8 cellular contexts compared by ENCODE assay signal in the genomic region with DNA sequence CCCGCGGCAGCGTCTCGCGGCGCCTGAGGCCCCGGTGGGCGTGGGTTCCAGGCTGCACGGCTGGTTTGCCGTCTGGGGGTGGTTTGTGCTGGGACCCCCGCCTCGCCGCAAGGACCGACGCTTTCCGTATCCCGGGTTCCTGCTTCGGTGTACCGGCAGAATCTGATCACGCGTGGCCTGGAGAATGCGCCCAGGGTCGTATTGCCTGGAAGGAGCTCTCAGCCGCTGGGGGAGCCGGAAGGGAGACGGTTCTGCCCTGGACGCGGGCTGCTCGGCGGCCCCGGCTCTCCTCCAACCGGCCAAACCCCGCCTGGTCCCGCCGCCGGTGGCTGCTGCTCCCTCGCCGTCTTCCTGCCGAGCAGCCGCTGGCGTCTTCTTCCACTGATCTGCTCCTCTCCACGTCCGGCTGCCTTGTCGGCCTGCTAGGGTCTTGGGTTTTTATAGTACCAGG. TPM values are rescaled to one million over a fixed set of nuclear protein-coding genes. Genes with fewer than 3 reads are reported as not detected.
DNase-seq lines count a peak whose midpoint lies in the region; ATAC-seq and TF ChIP-seq lines count a peak whose summit lies in the region.

No MANE protein-coding gene starts in this region.

- intact Hi-C loops in activated CD8-positive, alpha-beta T cell treated with anti-CD3 and anti-CD28 coated beads for 36 hours (cut with micrococcal nuclease) = no loop called here

- H3K27ac Mint-ChIP-seq in activated CD8-positive, alpha-beta T cell treated with anti-CD3 and anti-CD28 coated beads for 36 hours = no peak overlapping the region

- H3K9me3 Mint-ChIP-seq in activated CD8-positive, alpha-beta T cell treated with anti-CD3 and anti-CD28 coated beads for 36 hours = peaks cover 5% of the 10 kb centered on the region

- no peaks in the 10 kb centered on the region for H3K9me3 ChIP-seq in right atrium auricular region

- peak overlapping the region; percentile 38 to 48 for H3K4me3 ChIP-seq in right atrium auricular region
- peak overlapping the region; percentile 14 to 38 (median 22) for H3K4me3 ChIP-seq in skin epidermis

- no peaks in the 10 kb centered on the region for H3K36me3 ChIP-seq in right atrium auricular region

- H3K27ac ChIP-seq in right atrium auricular region (no peak overlapping the region), skin epidermis (peak overlapping the region in 10 of 21 experiments; percentile 6 to 65 (median 37))

- POLR2A ChIA-PET in activated CD8-positive, alpha-beta T cell treated with anti-CD3 and anti-CD28 coated beads for 36 hours (lab: Charles Lee) = interaction anchor here (1.0 kb wide), 1 partner anchor 16 kb away, joined by 3 read pairs; no protein-coding TSS in a partner anchor

- H3K27me3 ChIP-seq in right atrium auricular region = no peaks in the 10 kb centered on the region

- peaks cover 16% of the 10 kb centered on the region for H3K4me1 Mint-ChIP-seq in activated CD8-positive, alpha-beta T cell treated with anti-CD3 and anti-CD28 coated beads for 36 hours (ENCODE audit: low read depth)

- DNase-seq in GM10266 (ENCODE audit: extremely low spot score) (peak; percentile 24), right atrium auricular region (ENCODE audit: low spot score) (no peak), ureter (ENCODE audit: low spot score) (no peak)
- peak; percentile 23 for DNase-seq in activated CD8-positive, alpha-beta T cell treated with anti-CD3 and anti-CD28 coated beads for 36 hours

- TF ChIP-seq CTCF in GM10266 (IDR thresholded peaks at IDR 0.05; ENCODE audit: control insufficient read depth, insufficient read depth, low read depth, missing control alignments) = no peak
- TF ChIP-seq CTCF in activated CD8-positive, alpha-beta T cell treated with anti-CD3 and anti-CD28 coated beads for 36 hours (IDR thresholded peaks at IDR 0.05) = no peak
- TF ChIP-seq CTCF in right atrium auricular region (IDR thresholded peaks at IDR 0.05) = no peak

- peak; percentile 31 for ATAC-seq in activated CD8-positive, alpha-beta T cell treated with anti-CD3 and anti-CD28 coated beads for 36 hours
- ATAC-seq in GM21390 (IDR thresholded peaks at IDR 0.05; ENCODE audit: unreplicated experiment) (no peak), GM18861 (IDR thresholded peaks at IDR 0.05; ENCODE audit: unreplicated experiment) (no peak), HG02885 (IDR thresholded peaks at IDR 0.05; ENCODE audit: poor library complexity, unreplicated experiment) (no peak)

- peaks cover 5% of the 10 kb centered on the region for H3K36me3 Mint-ChIP-seq in activated CD8-positive, alpha-beta T cell treated with anti-CD3 and anti-CD28 coated beads for 36 hours (ENCODE audit: low read depth)

- CTCF ChIA-PET in activated CD8-positive, alpha-beta T cell treated with anti-CD3 and anti-CD28 coated beads for 36 hours (lab: Charles Lee) = no interaction called here

- peak overlapping the region; percentile 60 for H3K4me3 Mint-ChIP-seq in activated CD8-positive, alpha-beta T cell treated with anti-CD3 and anti-CD28 coated beads for 36 hours

- peaks cover 18% of the 10 kb centered on the region for H3K27me3 Mint-ChIP-seq in activated CD8-positive, alpha-beta T cell treated with anti-CD3 and anti-CD28 coated beads for 36 hours

- peaks cover 0 to 12% of the 10 kb centered on the region in 2 donors for H3K4me1 ChIP-seq in right atrium auricular region

RNA-seq across cellular contexts. Expression of a gene that starts 39.8 kb away (rescaled TPM):
- total RNA-seq in activated CD8-positive, alpha-beta T cell treated with anti-CD3 and anti-CD28 coated beads for 36 hours = 1 to 10 TPM; 4.3 to 6.2 TPM
- total RNA-seq in right atrium auricular region = 1 to 10 TPM; 5.7 to 8.0 TPM
- 10.0 TPM for total RNA-seq in ureter

RNA-seq across cellular contexts. Expression of a gene that starts 57.0 kb away (rescaled TPM):
- under 1 TPM; 0.16 to 0.20 TPM for total RNA-seq in activated CD8-positive, alpha-beta T cell treated with anti-CD3 and anti-CD28 coated beads for 36 hours
- under 1 TPM in 1 of 2 donors, not detected in 1; 0.75 TPM for total RNA-seq in right atrium auricular region
- 2.5 TPM for total RNA-seq in ureter

Comparison
In these comparisons a context has a peak if more than half of its experiments do, and no peak if none do; other contexts are left out.
1. DNase-seq: peak in GM10266 (single experiment) and activated CD8-positive, alpha-beta T cell treated with anti-CD3 and anti-CD28 coated beads for 36 hours (single experiment); none in right atrium auricular region (single experiment) and ureter (single experiment).